Comparison of ENCODE assay signal across 8 cellular contexts in the genomic region with DNA sequence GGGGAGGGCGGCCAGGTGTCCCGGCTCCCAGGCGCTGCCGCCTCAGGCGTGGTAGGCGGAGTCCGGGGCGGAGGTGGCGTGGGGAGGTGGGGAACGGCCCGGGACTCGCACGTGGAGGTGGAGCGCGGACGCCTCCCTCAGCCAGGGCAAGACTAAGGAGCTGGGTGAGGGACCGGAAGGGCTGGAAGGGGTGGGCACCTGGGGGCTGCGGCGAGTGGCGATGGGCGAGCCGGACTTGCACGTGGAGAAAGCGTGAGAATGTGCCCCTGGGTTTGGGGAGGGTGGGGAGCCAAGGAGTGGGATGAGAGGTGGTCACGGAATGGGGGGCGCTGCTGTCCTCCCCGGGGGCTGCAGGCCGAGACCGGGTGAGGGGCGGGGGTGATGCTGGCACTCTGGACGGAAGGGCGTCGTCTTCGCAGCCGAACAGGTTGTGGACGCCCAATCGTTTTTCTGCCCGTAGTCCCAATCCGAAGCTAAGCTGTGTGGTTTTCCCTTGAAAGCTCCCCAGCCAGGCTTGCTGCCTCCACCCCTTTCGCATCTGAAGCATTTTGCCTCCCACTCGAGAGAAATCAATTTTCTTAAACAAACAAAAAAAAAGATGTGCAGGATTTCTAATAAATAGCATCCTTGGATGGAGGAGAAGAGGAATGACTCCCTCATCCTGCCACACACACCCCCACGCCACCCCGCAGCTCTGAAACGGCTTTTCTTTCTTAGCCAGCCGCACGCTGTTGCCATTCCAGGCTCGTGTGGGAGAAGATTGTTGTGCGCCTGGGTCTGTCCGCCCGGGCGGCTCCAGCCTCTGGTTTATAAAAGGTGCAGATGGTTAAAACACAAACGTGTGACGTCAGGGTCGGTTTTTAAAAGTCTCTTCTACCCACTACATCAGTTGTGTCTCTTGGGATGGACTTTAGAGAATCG.
DNase-seq lines count a peak whose midpoint lies in the region; ATAC-seq and TF ChIP-seq lines count a peak whose summit lies in the region.

No MANE protein-coding gene starts in this region.

- peaks cover 35% of the 10 kb centered on the region for H3K4me1 Mint-ChIP-seq in activated naive CD4-positive, alpha-beta T cell treated with anti-CD3 and anti-CD28 coated beads, Interleukin-2, amount 50 U/mL, for 24 hours

- H3K4me3 ChIP-seq in uterus, result peak overlapping the region; percentile 62 to 99

- H3K36me3 Mint-ChIP-seq in activated naive CD4-positive, alpha-beta T cell treated with anti-CD3 and anti-CD28 coated beads, Interleukin-2, amount 50 U/mL, for 24 hours, result peaks cover under 1% of the 10 kb centered on the region

- H3K36me3 ChIP-seq in uterus, result no peaks in the 10 kb centered on the region

- H3K27ac ChIP-seq in uterus, result peak overlapping the region; percentile 79 to 82

- DNase-seq in COR-L47 (lab: John Stamatoyannopoulos, UW) (peak; percentile 23), NCI-H748 (lab: John Stamatoyannopoulos, UW; ENCODE audit: unreplicated experiment) (peak; percentile 88), glomerular visceral epithelial cell (ENCODE audit: extremely low spot score) (peak; percentile 44), nucleus accumbens (lab: John Stamatoyannopoulos, UW) (peak in 50 of 56 donors; percentile 5 to 81 (median 54)), uterus (peak; percentile 35 to 36)

- intact Hi-C loops in uterus (cut with DNase I; ENCODE audit: low total_unique reads), result no loop called here

- no peak for TF ChIP-seq CTCF in uterus (IDR thresholded peaks at IDR 0.05)

- peak overlapping the region; percentile 82 for H3K4me3 Mint-ChIP-seq in activated naive CD4-positive, alpha-beta T cell treated with anti-CD3 and anti-CD28 coated beads, Interleukin-2, amount 50 U/mL, for 24 hours

- no peaks in the 10 kb centered on the region for H3K27me3 ChIP-seq in uterus

- peaks cover 0 to 10% of the 10 kb centered on the region in 2 donors for H3K4me1 ChIP-seq in uterus

- ATAC-seq in GM19324 (IDR thresholded peaks at IDR 0.05; ENCODE audit: low FRiP score, unreplicated experiment) (peak; percentile 53), HG03342 (IDR thresholded peaks at IDR 0.05; ENCODE audit: unreplicated experiment) (peak; percentile 40)

- no peak for TF ChIP-seq POLR2A in uterus (IDR thresholded peaks at IDR 0.05)

- H3K27ac Mint-ChIP-seq in activated naive CD4-positive, alpha-beta T cell treated with anti-CD3 and anti-CD28 coated beads, Interleukin-2, amount 50 U/mL, for 24 hours, result peak overlapping the region; percentile 85

- no peaks in the 10 kb centered on the region for H3K9me3 ChIP-seq in uterus

- no peaks in the 10 kb centered on the region for H3K9me3 Mint-ChIP-seq in activated naive CD4-positive, alpha-beta T cell treated with anti-CD3 and anti-CD28 coated beads, Interleukin-2, amount 50 U/mL, for 24 hours

- no peaks in the 10 kb centered on the region for H3K27me3 Mint-ChIP-seq in activated naive CD4-positive, alpha-beta T cell treated with anti-CD3 and anti-CD28 coated beads, Interleukin-2, amount 50 U/mL, for 24 hours

Comparison
In these comparisons a context has a peak if more than half of its experiments do, and no peak if none do; other contexts are left out.
1. Peak in every context shown above with its lines: DNase-seq, ATAC-seq, H3K4me3 ChIP-seq and H3K27ac ChIP-seq.
2. DNase-seq: peak in every context shown above with its lines; median percentile 88 in NCI-H748; 54 in nucleus accumbens; 44 in glomerular visceral epithelial cell; 36 in uterus; 23 in COR-L47.